1 cellular context compared by ENCODE assay signal in the genomic region with DNA sequence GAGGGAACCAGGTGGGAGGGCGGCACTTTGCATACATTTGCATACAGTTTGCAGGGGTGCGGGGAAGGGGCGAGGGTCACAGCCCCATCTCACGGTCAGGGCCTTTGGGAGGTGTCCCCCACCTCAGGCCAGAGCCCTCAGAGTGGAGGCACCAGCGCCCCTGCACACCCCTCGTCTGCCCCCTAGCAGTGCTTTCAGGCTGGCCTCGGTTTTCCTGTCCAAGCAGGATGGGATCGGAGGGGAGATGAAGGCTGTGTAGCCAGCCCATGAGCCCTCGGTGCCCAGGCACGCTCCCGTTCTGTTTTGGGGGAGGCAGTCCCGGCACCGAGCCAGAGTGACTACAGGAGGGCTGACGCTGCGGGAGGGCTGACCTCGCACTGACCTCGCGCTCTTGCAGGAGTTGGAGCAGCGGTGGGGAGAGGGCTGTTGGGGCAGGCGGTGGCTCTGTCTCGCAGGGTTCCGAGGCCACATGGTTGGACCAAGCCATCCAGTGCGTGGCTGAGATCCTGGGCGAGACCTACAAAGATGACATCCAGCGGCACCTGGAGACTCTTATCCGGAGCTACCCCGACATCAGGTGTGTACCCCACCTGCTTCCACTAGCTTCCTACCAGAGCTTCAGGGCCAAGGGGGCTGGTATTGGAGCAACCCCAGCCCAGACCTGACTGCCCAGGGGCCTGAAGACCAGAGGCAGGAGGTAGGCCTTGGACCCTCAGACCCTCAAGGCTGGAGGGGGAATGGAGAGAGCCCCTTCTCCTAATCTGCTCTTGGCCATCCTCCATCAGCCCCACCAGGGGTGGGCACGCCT.
TF ChIP-seq lines count a peak whose summit lies in the region.

No MANE protein-coding gene starts in this region.

TF ChIP-seq in HepG2, 621 proteins besides CTCF, POLR2A, EP300 and RAD21 (continues in another document):
- TF ChIP-seq, protein P1, sequence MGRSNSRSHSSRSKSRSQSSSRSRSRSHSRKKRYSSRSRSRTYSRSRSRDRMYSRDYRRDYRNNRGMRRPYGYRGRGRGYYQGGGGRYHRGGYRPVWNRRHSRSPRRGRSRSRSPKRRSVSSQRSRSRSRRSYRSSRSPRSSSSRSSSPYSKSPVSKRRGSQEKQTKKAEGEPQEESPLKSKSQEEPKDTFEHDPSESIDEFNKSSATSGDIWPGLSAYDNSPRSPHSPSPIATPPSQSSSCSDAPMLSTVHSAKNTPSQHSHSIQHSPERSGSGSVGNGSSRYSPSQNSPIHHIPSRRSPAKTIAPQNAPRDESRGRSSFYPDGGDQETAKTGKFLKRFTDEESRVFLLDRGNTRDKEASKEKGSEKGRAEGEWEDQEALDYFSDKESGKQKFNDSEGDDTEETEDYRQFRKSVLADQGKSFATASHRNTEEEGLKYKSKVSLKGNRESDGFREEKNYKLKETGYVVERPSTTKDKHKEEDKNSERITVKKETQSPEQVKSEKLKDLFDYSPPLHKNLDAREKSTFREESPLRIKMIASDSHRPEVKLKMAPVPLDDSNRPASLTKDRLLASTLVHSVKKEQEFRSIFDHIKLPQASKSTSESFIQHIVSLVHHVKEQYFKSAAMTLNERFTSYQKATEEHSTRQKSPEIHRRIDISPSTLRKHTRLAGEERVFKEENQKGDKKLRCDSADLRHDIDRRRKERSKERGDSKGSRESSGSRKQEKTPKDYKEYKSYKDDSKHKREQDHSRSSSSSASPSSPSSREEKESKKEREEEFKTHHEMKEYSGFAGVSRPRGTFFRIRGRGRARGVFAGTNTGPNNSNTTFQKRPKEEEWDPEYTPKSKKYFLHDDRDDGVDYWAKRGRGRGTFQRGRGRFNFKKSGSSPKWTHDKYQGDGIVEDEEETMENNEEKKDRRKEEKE (IDR thresholded peaks at IDR 0.05) = no peak
- TF ChIP-seq, protein P2, sequence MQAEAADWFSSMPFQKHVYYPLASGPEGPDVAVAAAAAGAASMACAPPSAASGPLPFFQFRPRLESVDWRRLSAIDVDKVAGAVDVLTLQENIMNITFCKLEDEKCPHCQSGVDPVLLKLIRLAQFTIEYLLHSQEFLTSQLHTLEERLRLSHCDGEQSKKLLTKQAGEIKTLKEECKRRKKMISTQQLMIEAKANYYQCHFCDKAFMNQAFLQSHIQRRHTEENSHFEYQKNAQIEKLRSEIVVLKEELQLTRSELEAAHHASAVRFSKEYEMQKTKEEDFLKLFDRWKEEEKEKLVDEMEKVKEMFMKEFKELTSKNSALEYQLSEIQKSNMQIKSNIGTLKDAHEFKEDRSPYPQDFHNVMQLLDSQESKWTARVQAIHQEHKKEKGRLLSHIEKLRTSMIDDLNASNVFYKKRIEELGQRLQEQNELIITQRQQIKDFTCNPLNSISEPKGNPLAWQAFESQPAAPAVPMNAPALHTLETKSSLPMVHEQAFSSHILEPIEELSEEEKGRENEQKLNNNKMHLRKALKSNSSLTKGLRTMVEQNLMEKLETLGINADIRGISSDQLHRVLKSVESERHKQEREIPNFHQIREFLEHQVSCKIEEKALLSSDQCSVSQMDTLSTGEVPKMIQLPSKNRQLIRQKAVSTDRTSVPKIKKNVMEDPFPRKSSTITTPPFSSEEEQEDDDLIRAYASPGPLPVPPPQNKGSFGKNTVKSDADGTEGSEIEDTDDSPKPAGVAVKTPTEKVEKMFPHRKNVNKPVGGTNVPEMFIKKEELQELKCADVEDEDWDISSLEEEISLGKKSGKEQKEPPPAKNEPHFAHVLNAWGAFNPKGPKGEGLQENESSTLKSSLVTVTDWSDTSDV (CRISPR knock-in tag; IDR thresholded peaks at IDR 0.05) = no peak
- TF ChIP-seq, protein P3, sequence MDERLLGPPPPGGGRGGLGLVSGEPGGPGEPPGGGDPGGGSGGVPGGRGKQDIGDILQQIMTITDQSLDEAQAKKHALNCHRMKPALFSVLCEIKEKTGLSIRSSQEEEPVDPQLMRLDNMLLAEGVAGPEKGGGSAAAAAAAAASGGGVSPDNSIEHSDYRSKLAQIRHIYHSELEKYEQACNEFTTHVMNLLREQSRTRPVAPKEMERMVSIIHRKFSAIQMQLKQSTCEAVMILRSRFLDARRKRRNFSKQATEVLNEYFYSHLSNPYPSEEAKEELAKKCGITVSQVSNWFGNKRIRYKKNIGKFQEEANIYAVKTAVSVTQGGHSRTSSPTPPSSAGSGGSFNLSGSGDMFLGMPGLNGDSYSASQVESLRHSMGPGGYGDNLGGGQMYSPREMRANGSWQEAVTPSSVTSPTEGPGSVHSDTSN (CRISPR knock-in tag; IDR thresholded peaks at IDR 0.05) = no peak
- TF ChIP-seq ZNF124 (CRISPR knock-in tag; IDR thresholded peaks at IDR 0.05) (no peak), ZNF569 (CRISPR knock-in tag; IDR thresholded peaks at IDR 0.05; ENCODE audit: borderline replicate concordance) (no peak), ZNF619 (CRISPR knock-in tag; IDR thresholded peaks at IDR 0.05) (no peak), REPIN1 (CRISPR knock-in tag; IDR thresholded peaks at IDR 0.05; ENCODE audit: borderline replicate concordance, low read depth) (no peak), ZNF839 (CRISPR knock-in tag; IDR thresholded peaks at IDR 0.05; ENCODE audit: borderline replicate concordance) (no peak), ZNF747 (CRISPR knock-in tag; IDR thresholded peaks at IDR 0.05; ENCODE audit: borderline replicate concordance) (no peak), MTF1 (CRISPR knock-in tag; IDR thresholded peaks at IDR 0.05) (no peak)
- TF ChIP-seq, protein P4, sequence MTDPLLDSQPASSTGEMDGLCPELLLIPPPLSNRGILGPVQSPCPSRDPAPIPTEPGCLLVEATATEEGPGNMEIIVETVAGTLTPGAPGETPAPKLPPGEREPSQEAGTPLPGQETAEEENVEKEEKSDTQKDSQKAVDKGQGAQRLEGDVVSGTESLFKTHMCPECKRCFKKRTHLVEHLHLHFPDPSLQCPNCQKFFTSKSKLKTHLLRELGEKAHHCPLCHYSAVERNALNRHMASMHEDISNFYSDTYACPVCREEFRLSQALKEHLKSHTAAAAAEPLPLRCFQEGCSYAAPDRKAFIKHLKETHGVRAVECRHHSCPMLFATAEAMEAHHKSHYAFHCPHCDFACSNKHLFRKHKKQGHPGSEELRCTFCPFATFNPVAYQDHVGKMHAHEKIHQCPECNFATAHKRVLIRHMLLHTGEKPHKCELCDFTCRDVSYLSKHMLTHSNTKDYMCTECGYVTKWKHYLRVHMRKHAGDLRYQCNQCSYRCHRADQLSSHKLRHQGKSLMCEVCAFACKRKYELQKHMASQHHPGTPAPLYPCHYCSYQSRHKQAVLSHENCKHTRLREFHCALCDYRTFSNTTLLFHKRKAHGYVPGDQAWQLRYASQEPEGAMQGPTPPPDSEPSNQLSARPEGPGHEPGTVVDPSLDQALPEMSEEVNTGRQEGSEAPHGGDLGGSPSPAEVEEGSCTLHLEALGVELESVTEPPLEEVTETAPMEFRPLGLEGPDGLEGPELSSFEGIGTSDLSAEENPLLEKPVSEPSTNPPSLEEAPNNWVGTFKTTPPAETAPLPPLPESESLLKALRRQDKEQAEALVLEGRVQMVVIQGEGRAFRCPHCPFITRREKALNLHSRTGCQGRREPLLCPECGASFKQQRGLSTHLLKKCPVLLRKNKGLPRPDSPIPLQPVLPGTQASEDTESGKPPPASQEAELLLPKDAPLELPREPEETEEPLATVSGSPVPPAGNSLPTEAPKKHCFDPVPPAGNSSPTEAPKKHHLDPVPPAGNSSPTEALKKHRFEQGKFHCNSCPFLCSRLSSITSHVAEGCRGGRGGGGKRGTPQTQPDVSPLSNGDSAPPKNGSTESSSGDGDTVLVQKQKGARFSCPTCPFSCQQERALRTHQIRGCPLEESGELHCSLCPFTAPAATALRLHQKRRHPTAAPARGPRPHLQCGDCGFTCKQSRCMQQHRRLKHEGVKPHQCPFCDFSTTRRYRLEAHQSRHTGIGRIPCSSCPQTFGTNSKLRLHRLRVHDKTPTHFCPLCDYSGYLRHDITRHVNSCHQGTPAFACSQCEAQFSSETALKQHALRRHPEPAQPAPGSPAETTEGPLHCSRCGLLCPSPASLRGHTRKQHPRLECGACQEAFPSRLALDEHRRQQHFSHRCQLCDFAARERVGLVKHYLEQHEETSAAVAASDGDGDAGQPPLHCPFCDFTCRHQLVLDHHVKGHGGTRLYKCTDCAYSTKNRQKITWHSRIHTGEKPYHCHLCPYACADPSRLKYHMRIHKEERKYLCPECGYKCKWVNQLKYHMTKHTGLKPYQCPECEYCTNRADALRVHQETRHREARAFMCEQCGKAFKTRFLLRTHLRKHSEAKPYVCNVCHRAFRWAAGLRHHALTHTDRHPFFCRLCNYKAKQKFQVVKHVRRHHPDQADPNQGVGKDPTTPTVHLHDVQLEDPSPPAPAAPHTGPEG (CRISPR knock-in tag; IDR thresholded peaks at IDR 0.05) = no peak
- TF ChIP-seq, protein P5, sequence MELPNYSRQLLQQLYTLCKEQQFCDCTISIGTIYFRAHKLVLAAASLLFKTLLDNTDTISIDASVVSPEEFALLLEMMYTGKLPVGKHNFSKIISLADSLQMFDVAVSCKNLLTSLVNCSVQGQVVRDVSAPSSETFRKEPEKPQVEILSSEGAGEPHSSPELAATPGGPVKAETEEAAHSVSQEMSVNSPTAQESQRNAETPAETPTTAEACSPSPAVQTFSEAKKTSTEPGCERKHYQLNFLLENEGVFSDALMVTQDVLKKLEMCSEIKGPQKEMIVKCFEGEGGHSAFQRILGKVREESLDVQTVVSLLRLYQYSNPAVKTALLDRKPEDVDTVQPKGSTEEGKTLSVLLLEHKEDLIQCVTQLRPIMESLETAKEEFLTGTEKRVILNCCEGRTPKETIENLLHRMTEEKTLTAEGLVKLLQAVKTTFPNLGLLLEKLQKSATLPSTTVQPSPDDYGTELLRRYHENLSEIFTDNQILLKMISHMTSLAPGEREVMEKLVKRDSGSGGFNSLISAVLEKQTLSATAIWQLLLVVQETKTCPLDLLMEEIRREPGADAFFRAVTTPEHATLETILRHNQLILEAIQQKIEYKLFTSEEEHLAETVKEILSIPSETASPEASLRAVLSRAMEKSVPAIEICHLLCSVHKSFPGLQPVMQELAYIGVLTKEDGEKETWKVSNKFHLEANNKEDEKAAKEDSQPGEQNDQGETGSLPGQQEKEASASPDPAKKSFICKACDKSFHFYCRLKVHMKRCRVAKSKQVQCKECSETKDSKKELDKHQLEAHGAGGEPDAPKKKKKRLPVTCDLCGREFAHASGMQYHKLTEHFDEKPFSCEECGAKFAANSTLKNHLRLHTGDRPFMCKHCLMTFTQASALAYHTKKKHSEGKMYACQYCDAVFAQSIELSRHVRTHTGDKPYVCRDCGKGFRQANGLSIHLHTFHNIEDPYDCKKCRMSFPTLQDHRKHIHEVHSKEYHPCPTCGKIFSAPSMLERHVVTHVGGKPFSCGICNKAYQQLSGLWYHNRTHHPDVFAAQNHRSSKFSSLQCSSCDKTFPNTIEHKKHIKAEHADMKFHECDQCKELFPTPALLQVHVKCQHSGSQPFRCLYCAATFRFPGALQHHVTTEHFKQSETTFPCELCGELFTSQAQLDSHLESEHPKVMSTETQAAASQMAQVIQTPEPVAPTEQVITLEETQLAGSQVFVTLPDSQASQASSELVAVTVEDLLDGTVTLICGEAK (IDR thresholded peaks at IDR 0.05) = no peak
- TF ChIP-seq, protein P5 (CRISPR knock-in tag; IDR thresholded peaks at IDR 0.05) = no peak
- TF ChIP-seq, protein P6, sequence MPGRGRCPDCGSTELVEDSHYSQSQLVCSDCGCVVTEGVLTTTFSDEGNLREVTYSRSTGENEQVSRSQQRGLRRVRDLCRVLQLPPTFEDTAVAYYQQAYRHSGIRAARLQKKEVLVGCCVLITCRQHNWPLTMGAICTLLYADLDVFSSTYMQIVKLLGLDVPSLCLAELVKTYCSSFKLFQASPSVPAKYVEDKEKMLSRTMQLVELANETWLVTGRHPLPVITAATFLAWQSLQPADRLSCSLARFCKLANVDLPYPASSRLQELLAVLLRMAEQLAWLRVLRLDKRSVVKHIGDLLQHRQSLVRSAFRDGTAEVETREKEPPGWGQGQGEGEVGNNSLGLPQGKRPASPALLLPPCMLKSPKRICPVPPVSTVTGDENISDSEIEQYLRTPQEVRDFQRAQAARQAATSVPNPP (CRISPR knock-in tag; IDR thresholded peaks at IDR 0.05) = no peak
- TF ChIP-seq, protein P7, sequence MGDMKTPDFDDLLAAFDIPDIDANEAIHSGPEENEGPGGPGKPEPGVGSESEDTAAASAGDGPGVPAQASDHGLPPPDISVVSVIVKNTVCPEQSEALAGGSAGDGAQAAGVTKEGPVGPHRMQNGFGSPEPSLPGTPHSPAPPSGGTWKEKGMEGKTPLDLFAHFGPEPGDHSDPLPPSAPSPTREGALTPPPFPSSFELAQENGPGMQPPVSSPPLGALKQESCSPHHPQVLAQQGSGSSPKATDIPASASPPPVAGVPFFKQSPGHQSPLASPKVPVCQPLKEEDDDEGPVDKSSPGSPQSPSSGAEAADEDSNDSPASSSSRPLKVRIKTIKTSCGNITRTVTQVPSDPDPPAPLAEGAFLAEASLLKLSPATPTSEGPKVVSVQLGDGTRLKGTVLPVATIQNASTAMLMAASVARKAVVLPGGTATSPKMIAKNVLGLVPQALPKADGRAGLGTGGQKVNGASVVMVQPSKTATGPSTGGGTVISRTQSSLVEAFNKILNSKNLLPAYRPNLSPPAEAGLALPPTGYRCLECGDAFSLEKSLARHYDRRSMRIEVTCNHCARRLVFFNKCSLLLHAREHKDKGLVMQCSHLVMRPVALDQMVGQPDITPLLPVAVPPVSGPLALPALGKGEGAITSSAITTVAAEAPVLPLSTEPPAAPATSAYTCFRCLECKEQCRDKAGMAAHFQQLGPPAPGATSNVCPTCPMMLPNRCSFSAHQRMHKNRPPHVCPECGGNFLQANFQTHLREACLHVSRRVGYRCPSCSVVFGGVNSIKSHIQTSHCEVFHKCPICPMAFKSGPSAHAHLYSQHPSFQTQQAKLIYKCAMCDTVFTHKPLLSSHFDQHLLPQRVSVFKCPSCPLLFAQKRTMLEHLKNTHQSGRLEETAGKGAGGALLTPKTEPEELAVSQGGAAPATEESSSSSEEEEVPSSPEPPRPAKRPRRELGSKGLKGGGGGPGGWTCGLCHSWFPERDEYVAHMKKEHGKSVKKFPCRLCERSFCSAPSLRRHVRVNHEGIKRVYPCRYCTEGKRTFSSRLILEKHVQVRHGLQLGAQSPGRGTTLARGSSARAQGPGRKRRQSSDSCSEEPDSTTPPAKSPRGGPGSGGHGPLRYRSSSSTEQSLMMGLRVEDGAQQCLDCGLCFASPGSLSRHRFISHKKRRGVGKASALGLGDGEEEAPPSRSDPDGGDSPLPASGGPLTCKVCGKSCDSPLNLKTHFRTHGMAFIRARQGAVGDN (CRISPR knock-in tag; IDR thresholded peaks at IDR 0.05) = peak; percentile 37; the same call in 1 of the 2 replicates
